ENCODE assay signal across 7 cellular contexts in genomic region chr15:20021351-20021750, GRCh38.
DNase-seq lines count a peak whose midpoint lies in the region; ATAC-seq, FAIRE-seq and TF ChIP-seq lines count a peak whose summit lies in the region.
"Not testable (repeated sequence)": the region's sequence is repeated elsewhere in the genome, so short reads cannot be mapped to it uniquely, and the experiment has no call there.

No MANE protein-coding gene starts in this region.

- H3K36me3 ChIP-seq in HCT116 (ENCODE audit: control insufficient read depth in 1 of 2, insufficient read depth in 2 of 2, low read length in 2 of 2); K562 (ENCODE audit: control insufficient read depth, insufficient read depth, low read length); lower lobe of right lung; upper lobe of right lung: not testable (repeated sequence)

- RAD21 ChIA-PET in HCT116 (lab: Charles Lee; ENCODE audit: low non-redundant PET in 1 of 2, low total read pairs in 2 of 2, uncharacterized antibody in 2 of 2, unreplicated experiment in 2 of 2): not testable (repeated sequence)

- not testable (repeated sequence) for H3K4me1 ChIP-seq in HCT116 (ENCODE audit: control insufficient read depth in 1 of 2, insufficient read depth in 2 of 2, low read length in 2 of 2); K562 (replicated peaks in 1 of 2; ENCODE audit: control insufficient read depth in 2 of 2, insufficient read depth in 2 of 2, low read length in 2 of 2); lower lobe of right lung; upper lobe of right lung

- in situ Hi-C loops in K562 (cut with MboI): not testable (repeated sequence)

- not testable (repeated sequence) for DNase-seq in HCT116 (ENCODE audit: low read depth, low spot score); K562 (ENCODE audit: extremely low read depth in 1 of 4, low spot score in 3 of 4); left ventricle myocardium superior; lower lobe of right lung; upper lobe of right lung
- DNase-seq in HT-29 (ENCODE audit: low spot score): peak; percentile 0

- H3K79me2 ChIP-seq in HCT116 (ENCODE audit: insufficient read depth, low read length); K562 (ENCODE audit: control insufficient read depth, insufficient read depth, low read length): not testable (repeated sequence)

- not testable (repeated sequence) for H4K20me1 ChIP-seq in HCT116 (ENCODE audit: insufficient read depth); K562 (replicated peaks; ENCODE audit: control insufficient read depth, insufficient read depth, low read length)

- not testable (repeated sequence) for TF ChIP-seq RAD21 in HCT116 (IDR thresholded peaks at IDR 0.05; ENCODE audit: low read depth); K562 (CRISPR knock-in tag; conservative IDR thresholded peaks at IDR 0.05 in 1 of 2, IDR thresholded peaks at IDR 0.05 in 1 of 2)

- WGBS in K562 (ENCODE audit: insufficient coverage, low coverage, missing lambda C conversion rate): 0% methylated on average over 1 of the region's 7 CpGs

- peak; percentile 75 for FAIRE-seq in K562 (lab: Jason Lieb, UNC)

- ATAC-seq in HCT116: peak; percentile 82
- peak; percentile 89 for ATAC-seq in SK-N-SH treated with all-trans-retinoic acid at 6 μM for 48 hours
- ATAC-seq in K562: peak; percentile 83
- ATAC-seq in left ventricle myocardium superior: peak; percentile 77
- ATAC-seq in lower lobe of right lung: peak; percentile 26 to 37
- peak; percentile 48 for ATAC-seq in upper lobe of right lung

- H2AFZ ChIP-seq in HCT116 (ENCODE audit: low read depth, low read length, poor library complexity, severe bottlenecking); K562 (ENCODE audit: low read depth, low read length): not testable (repeated sequence)

- not testable (repeated sequence) for H3K27ac ChIP-seq in HCT116 (ENCODE audit: low read depth, low read length); K562 (ENCODE audit: extremely low read depth, low read depth, low read length); lower lobe of right lung; upper lobe of right lung

- not testable (repeated sequence) for TF ChIP-seq CTCF in HCT116 (IDR thresholded peaks at IDR 0.05 in 2 of 3, conservative IDR thresholded peaks at IDR 0.05 in 1 of 3; ENCODE audit: borderline replicate concordance in 1 of 3, insufficient read depth in 1 of 3, low read depth in 2 of 3, low read length in 2 of 3); K562 (IDR thresholded peaks at IDR 0.05 in 2 of 3, conservative IDR thresholded peaks at IDR 0.05 in 1 of 3; ENCODE audit: insufficient read depth in 2 of 3, low read depth in 1 of 3, low read length in 3 of 3); lower lobe of right lung (IDR thresholded peaks at IDR 0.05); upper lobe of right lung (IDR thresholded peaks at IDR 0.05)

- not testable (repeated sequence) for H3K9me3 ChIP-seq in HCT116 (ENCODE audit: control insufficient read depth in 1 of 2, insufficient read depth in 1 of 2, low read depth in 1 of 2, low read length in 2 of 2); K562 (replicated peaks; ENCODE audit: control insufficient read depth, insufficient read depth, low read depth, low read length); lower lobe of right lung; upper lobe of right lung

- not testable (repeated sequence) for H3K27me3 ChIP-seq in HCT116 (ENCODE audit: insufficient read depth, low read length); K562 (ENCODE audit: control insufficient read depth in 2 of 2, insufficient read depth in 2 of 2, low read length in 2 of 2); lower lobe of right lung (ENCODE audit: low read depth); upper lobe of right lung

- not testable (repeated sequence) for TF ChIP-seq POLR2A in HCT116 (IDR thresholded peaks at IDR 0.05; ENCODE audit: borderline replicate concordance, extremely low read depth, insufficient read depth, insufficient read length); K562 (conservative IDR thresholded peaks at IDR 0.05)

- not testable (repeated sequence) for TF ChIP-seq EP300 in K562 (IDR thresholded peaks at IDR 0.05; ENCODE audit: low read length)

- not testable (repeated sequence) for BruUV-seq in HCT116 (replicated peaks; lab: Mats Ljungman, UMichigan); K562 (replicated peaks; lab: Mats Ljungman, UMichigan)

- CTCF ChIA-PET in HCT116 (lab: Charles Lee); K562 (lab: Yijun Ruan, JAX; ENCODE audit: low intra/inter-chr PET ratio): not testable (repeated sequence)

- POLR2A ChIA-PET in HCT116 (lab: Charles Lee); K562 (lab: Yijun Ruan, JAX): not testable (repeated sequence)

- intact Hi-C loops in HCT116 (cut with micrococcal nuclease); K562 (cut with micrococcal nuclease); left ventricle myocardium superior (cut with micrococcal nuclease); lower lobe of right lung (cut with DNase I); upper lobe of right lung (cut with DNase I): not testable (repeated sequence)

- H3K4me2 ChIP-seq in HCT116 (ENCODE audit: low read length); K562 (ENCODE audit: insufficient read depth, low read length): not testable (repeated sequence)

- H3K4me3 ChIP-seq in HCT116 (replicated peaks in 1 of 2; ENCODE audit: low read depth in 1 of 2, low read length in 2 of 2); K562; lower lobe of right lung; upper lobe of right lung: not testable (repeated sequence)

- not testable (repeated sequence) for H3K9me2 ChIP-seq in HCT116 (ENCODE audit: insufficient read depth)

- not testable (repeated sequence) for H3K9ac ChIP-seq in HCT116 (ENCODE audit: low read length); K562 (ENCODE audit: insufficient read depth in 1 of 2, low read depth in 2 of 2, low read length in 2 of 2)

- not testable (repeated sequence) for H3K9me1 ChIP-seq in K562 (ENCODE audit: control insufficient read depth, insufficient read depth, low read length)

Comparison
In these comparisons a context has a peak if more than half of its experiments do, and no peak if none do; other contexts are left out.
1. ATAC-seq: peak in every context shown above with its lines; median percentile 89 in SK-N-SH treated with all-trans-retinoic acid at 6 μM for 48 hours; 83 in K562; 82 in HCT116; 77 in left ventricle myocardium superior; 48 in upper lobe of right lung; 32 in lower lobe of right lung.